Comparison of ENCODE assay signal across 22 cellular contexts in the genomic region with DNA sequence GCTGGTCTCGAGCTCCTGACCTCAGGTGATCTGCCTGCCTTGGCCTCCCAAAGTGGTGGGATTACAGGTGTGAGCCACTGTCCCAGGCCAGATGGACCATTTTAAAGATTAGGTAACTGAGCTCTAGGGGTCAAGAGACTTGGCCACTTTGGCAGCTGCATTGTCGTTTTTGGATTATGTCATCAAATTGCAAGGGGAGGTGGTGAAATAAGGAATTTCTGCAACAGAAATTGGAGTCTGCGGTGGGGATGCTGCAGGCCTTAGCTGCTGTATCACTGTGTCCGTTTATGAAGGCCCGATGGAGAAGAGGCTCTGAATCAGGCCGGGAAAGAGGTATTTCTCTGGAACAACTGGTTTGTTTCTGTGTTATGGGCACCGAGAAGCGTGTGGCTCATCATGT. TPM values are rescaled to one million over a fixed set of nuclear protein-coding genes. Genes with fewer than 3 reads are reported as not detected.
DNase-seq lines count a peak whose midpoint lies in the region; ATAC-seq lines count a peak whose summit lies in the region.
"Had no signal": no experiment of that assay in that cellular context is flagged by ENCODE, and none has a peak within 500 bp of the region (broad histone marks: within the 10 kb centered on the region; RNA-seq: fewer than 3 reads in every experiment).

No MANE protein-coding gene starts in this region.

- POLR2A ChIA-PET in CD8-positive, alpha-beta memory T cell (lab: Charles Lee), result interaction anchor here (1.9 kb wide), 1 partner anchor 13 kb away, joined by 6 read pairs; no protein-coding TSS in a partner anchor
- POLR2A ChIA-PET in activated CD4-positive, alpha-beta memory T cell treated with anti-CD3 and anti-CD28 coated beads, Interleukin-2, amount 10 ng/mL, durations not matched to agents 7 days and 5 days (lab: Charles Lee), result interaction anchor here (1.0 to 24.8 kb wide), 4 partner anchors 11 to 94 kb away, joined by 3 to 519 read pairs (median 200); no protein-coding TSS in a partner anchor
- POLR2A ChIA-PET in naive thymus-derived CD8-positive, alpha-beta T cell (lab: Charles Lee), result interaction anchor here (0.6 to 4.3 kb wide), 6 partner anchors 8 to 66 kb away, joined by 3 to 22 read pairs (median 8); no protein-coding TSS in a partner anchor

- peaks cover 96% of the 10 kb centered on the region for H3K4me1 ChIP-seq in CD8-positive, alpha-beta memory T cell (ENCODE audit: insufficient read depth, low read length)
- H3K4me1 ChIP-seq: psoas muscle had no signal

- peaks cover 91% of the 10 kb centered on the region for H3K4me1 Mint-ChIP-seq in activated CD8-positive, alpha-beta memory T cell treated with anti-CD3 and anti-CD28 coated beads, Interleukin-2, amount 10 ng/mL, durations not matched to agents 7 days and 5 days
- peaks cover 88 to 91% (median 91%) of the 10 kb centered on the region in 3 donors for H3K4me1 Mint-ChIP-seq in CD8-positive, alpha-beta memory T cell
- H3K4me1 Mint-ChIP-seq in activated CD4-positive, alpha-beta memory T cell treated with anti-CD3 and anti-CD28 coated beads, Interleukin-2, amount 10 ng/mL, durations not matched to agents 7 days and 5 days, result peaks cover 91% of the 10 kb centered on the region
- peaks cover 41 to 89% (median 71%) of the 10 kb centered on the region in 4 donors for H3K4me1 Mint-ChIP-seq in naive thymus-derived CD8-positive, alpha-beta T cell

- no peak for ATAC-seq in activated CD8-positive, alpha-beta memory T cell treated with anti-CD3 and anti-CD28 coated beads, Interleukin-2, amount 10 ng/mL, durations not matched to agents 7 days and 5 days
- no peak for ATAC-seq in naive thymus-derived CD8-positive, alpha-beta T cell
- ATAC-seq in HG03521 (IDR thresholded peaks at IDR 0.05; ENCODE audit: unreplicated experiment) (no peak), HG02938 (IDR thresholded peaks at IDR 0.05; ENCODE audit: unreplicated experiment) (no peak)
- ATAC-seq: body of pancreas, left cardiac atrium, psoas muscle had no signal

- no peak for DNase-seq in activated CD8-positive, alpha-beta memory T cell treated with anti-CD3 and anti-CD28 coated beads, Interleukin-2, amount 10 ng/mL, durations not matched to agents 7 days and 5 days
- no peak for DNase-seq in activated CD8-positive, alpha-beta memory T cell treated with anti-CD3 and anti-CD28 coated beads, Interleukin-2, amount 50 U/mL, for 4 hours
- no peak for DNase-seq in CD8-positive, alpha-beta memory T cell
- no peak for DNase-seq in activated CD4-positive, alpha-beta memory T cell treated with anti-CD3 and anti-CD28 coated beads, Interleukin-2, amount 10 ng/mL, durations not matched to agents 7 days and 5 days
- DNase-seq in naive thymus-derived CD8-positive, alpha-beta T cell, result no peak
- DNase-seq in nucleus accumbens (lab: John Stamatoyannopoulos, UW), result no peak
- DNase-seq: activated CD4-positive, CD25-positive, alpha-beta regulatory T cell; activated naive CD4-positive, alpha-beta T cell treated with anti-CD3 and anti-CD28 coated beads, Interleukin-2, amount 50 U/mL, for 16 hours; body of pancreas; colonic mucosa; COR-L47; DMS79 treated with DMSO at 0.1 percent for 48 hours; HCEC 1CT; left cardiac atrium; NCI-H2107; NK-92 treated with Interleukin-12 subunit alpha and Interleukin-12 subunit beta, amount 100 ng/mL, for 24 hours; psoas muscle; stimulated activated CD4-positive, alpha-beta T cell treated with anti-CD3 and anti-CD28 coated beads, Interleukin-2, amount 100 ng/mL, for 24 hours; stimulated activated naive CD4-positive, alpha-beta T cell; T1000 had no signal

- no peaks in the 10 kb centered on the region for H3K27me3 ChIP-seq in CD8-positive, alpha-beta memory T cell (ENCODE audit: insufficient read depth, low read length, poor library complexity, severe bottlenecking)
- H3K27me3 ChIP-seq: body of pancreas, colonic mucosa had no signal

- peaks cover 21% of the 10 kb centered on the region for H3K36me3 Mint-ChIP-seq in activated CD8-positive, alpha-beta memory T cell treated with anti-CD3 and anti-CD28 coated beads, Interleukin-2, amount 10 ng/mL, durations not matched to agents 7 days and 5 days
- peaks cover 0 to 2% (median 0%) of the 10 kb centered on the region in 3 donors for H3K36me3 Mint-ChIP-seq in CD8-positive, alpha-beta memory T cell
- H3K36me3 Mint-ChIP-seq in activated CD4-positive, alpha-beta memory T cell treated with anti-CD3 and anti-CD28 coated beads, Interleukin-2, amount 10 ng/mL, durations not matched to agents 7 days and 5 days (ENCODE audit: low read depth), result peaks cover 34% of the 10 kb centered on the region
- H3K36me3 Mint-ChIP-seq in naive thymus-derived CD8-positive, alpha-beta T cell, result no peaks in the 10 kb centered on the region

- no peak overlapping the region for H3K27ac ChIP-seq in CD8-positive, alpha-beta memory T cell (ENCODE audit: low read depth, low read length)
- H3K27ac ChIP-seq: body of pancreas, colonic mucosa, psoas muscle had no signal

- no peaks in the 10 kb centered on the region for H3K9me3 Mint-ChIP-seq in activated CD8-positive, alpha-beta memory T cell treated with anti-CD3 and anti-CD28 coated beads, Interleukin-2, amount 10 ng/mL, durations not matched to agents 7 days and 5 days (ENCODE audit: low read depth)
- H3K9me3 Mint-ChIP-seq in CD8-positive, alpha-beta memory T cell, result no peaks in the 10 kb centered on the region
- no peaks in the 10 kb centered on the region for H3K9me3 Mint-ChIP-seq in activated CD4-positive, alpha-beta memory T cell treated with anti-CD3 and anti-CD28 coated beads, Interleukin-2, amount 10 ng/mL, durations not matched to agents 7 days and 5 days
- H3K9me3 Mint-ChIP-seq in naive thymus-derived CD8-positive, alpha-beta T cell, result no peaks in the 10 kb centered on the region

- no peaks in the 10 kb centered on the region for H3K27me3 Mint-ChIP-seq in activated CD8-positive, alpha-beta memory T cell treated with anti-CD3 and anti-CD28 coated beads, Interleukin-2, amount 10 ng/mL, durations not matched to agents 7 days and 5 days
- H3K27me3 Mint-ChIP-seq in CD8-positive, alpha-beta memory T cell, result no peaks in the 10 kb centered on the region
- H3K27me3 Mint-ChIP-seq in activated CD4-positive, alpha-beta memory T cell treated with anti-CD3 and anti-CD28 coated beads, Interleukin-2, amount 10 ng/mL, durations not matched to agents 7 days and 5 days, result no peaks in the 10 kb centered on the region
- H3K27me3 Mint-ChIP-seq in naive thymus-derived CD8-positive, alpha-beta T cell, result no peaks in the 10 kb centered on the region

- H3K4me3 Mint-ChIP-seq in activated CD8-positive, alpha-beta memory T cell treated with anti-CD3 and anti-CD28 coated beads, Interleukin-2, amount 10 ng/mL, durations not matched to agents 7 days and 5 days, result peak overlapping the region; percentile 32
- H3K4me3 Mint-ChIP-seq in CD8-positive, alpha-beta memory T cell, result peak overlapping the region in 5 of 7 donors; percentile 26 to 59 (median 45)
- H3K4me3 Mint-ChIP-seq in activated CD4-positive, alpha-beta memory T cell treated with anti-CD3 and anti-CD28 coated beads, Interleukin-2, amount 10 ng/mL, durations not matched to agents 7 days and 5 days, result no peak overlapping the region
- peak overlapping the region in 2 of 10 donors; percentile 10 to 36 for H3K4me3 Mint-ChIP-seq in naive thymus-derived CD8-positive, alpha-beta T cell

- CTCF ChIA-PET in activated CD8-positive, alpha-beta memory T cell treated with anti-CD3 and anti-CD28 coated beads, Interleukin-2, amount 10 ng/mL, durations not matched to agents 7 days and 5 days (lab: Charles Lee), result interaction anchor here (0.8 to 4.3 kb wide), 3 partner anchors 12 to 41 kb away, joined by 3 to 31 read pairs (median 21); no protein-coding TSS in a partner anchor
- CTCF ChIA-PET in CD8-positive, alpha-beta memory T cell (lab: Charles Lee), result interaction anchor here (1.3 to 4.6 kb wide), 3 partner anchors 9 to 93 kb away, joined by 4 to 31 read pairs (median 8); no protein-coding TSS in a partner anchor
- CTCF ChIA-PET in activated CD4-positive, alpha-beta memory T cell treated with anti-CD3 and anti-CD28 coated beads, Interleukin-2, amount 10 ng/mL, durations not matched to agents 7 days and 5 days (lab: Charles Lee), result interaction anchor here (1.5 to 1.6 kb wide), 3 partner anchors 13 to 80 kb away, joined by 3 to 7 read pairs (median 6); no protein-coding TSS in a partner anchor

- H3K9me3 ChIP-seq in CD8-positive, alpha-beta memory T cell (ENCODE audit: low read length), result no peaks in the 10 kb centered on the region
- H3K9me3 ChIP-seq: body of pancreas, colonic mucosa, psoas muscle had no signal

- no peaks in the 10 kb centered on the region for H3K36me3 ChIP-seq in CD8-positive, alpha-beta memory T cell (ENCODE audit: insufficient read depth, low read length)
- H3K36me3 ChIP-seq: colonic mucosa had no signal

- no peak overlapping the region for H3K4me3 ChIP-seq in CD8-positive, alpha-beta memory T cell (ENCODE audit: low read length)
- H3K4me3 ChIP-seq: body of pancreas, colonic mucosa, psoas muscle had no signal

- peak overlapping the region; percentile 66 for H3K27ac Mint-ChIP-seq in activated CD8-positive, alpha-beta memory T cell treated with anti-CD3 and anti-CD28 coated beads, Interleukin-2, amount 10 ng/mL, durations not matched to agents 7 days and 5 days
- peak overlapping the region; percentile 43 to 100 (median 90) for H3K27ac Mint-ChIP-seq in CD8-positive, alpha-beta memory T cell
- peak overlapping the region; percentile 99 for H3K27ac Mint-ChIP-seq in activated CD4-positive, alpha-beta memory T cell treated with anti-CD3 and anti-CD28 coated beads, Interleukin-2, amount 10 ng/mL, durations not matched to agents 7 days and 5 days
- peak overlapping the region in 7 of 10 donors; percentile 7 to 93 (median 73) for H3K27ac Mint-ChIP-seq in naive thymus-derived CD8-positive, alpha-beta T cell

RNA-seq across cellular contexts. Expression of a gene that starts 34.6 kb away (rescaled TPM):
- total RNA-seq in activated CD8-positive, alpha-beta memory T cell treated with anti-CD3 and anti-CD28 coated beads, Interleukin-2, amount 10 ng/mL, durations not matched to agents 7 days and 5 days, result 10 to 100 TPM; 74.3 to 80.5 TPM
- 10 to 100 TPM; 25.1 to 25.6 TPM for total RNA-seq in CD8-positive, alpha-beta memory T cell
- polyA plus RNA-seq in CD8-positive, alpha-beta memory T cell, result 16.0 TPM
- total RNA-seq in activated CD4-positive, alpha-beta memory T cell treated with anti-CD3 and anti-CD28 coated beads, Interleukin-2, amount 10 ng/mL, durations not matched to agents 7 days and 5 days, result 10 to 100 TPM; 83.0 to 89.1 TPM
- 10 to 100 TPM; 21.7 to 23.7 TPM for total RNA-seq in naive thymus-derived CD8-positive, alpha-beta T cell
- 10 to 100 TPM in 1 of 3 donors, 1 to 10 TPM in 2; 4.3 to 10.2 (median 5.3) TPM for polyA plus RNA-seq in naive thymus-derived CD8-positive, alpha-beta T cell
